ENCODE assay signal across 31 cellular contexts in genomic region chr11:107151579-107151978, GRCh38.
"Had no signal": no experiment of that assay in that cellular context is flagged by ENCODE, and none has a peak within 500 bp of the region (broad histone marks: within the 10 kb centered on the region; RNA-seq: fewer than 3 reads in every experiment).

No MANE protein-coding gene starts in this region.

- H3K9me3 ChIP-seq: adrenal gland, ascending aorta, breast epithelium had no signal

- H3K4me1 ChIP-seq: adrenal gland, ascending aorta, body of pancreas, breast epithelium had no signal

- ATAC-seq: activated naive CD4-positive, alpha-beta T cell treated with anti-CD3 and anti-CD28 coated beads, Interleukin-2, amount 50 U/mL, for 72 hours; activated naive CD8-positive, alpha-beta T cell treated with anti-CD3 and anti-CD28 coated beads, Interleukin-2, amount 50 U/mL, for 24 hours; activated T-cell treated with anti-CD3 and anti-CD28 coated beads, Interleukin-2, amount 50 U/mL, for 4 hours; activated T-cell treated with anti-CD3 and anti-CD28 coated beads, Interleukin-2, amount 50 U/mL, for 72 hours; activated T-helper 17 cell treated with anti-CD3 and anti-CD28 coated beads, Interleukin-2, amount 50 U/mL, for 72 hours; body of pancreas had no signal

- H3K27ac ChIP-seq: adrenal gland, ascending aorta, body of pancreas, brain microvascular endothelial cell, breast epithelium, cardiac muscle cell had no signal

- DNase-seq: activated effector memory CD4-positive, alpha-beta T cell treated with anti-CD3 and anti-CD28 coated beads, Interleukin-2, amount 50 U/mL, for 16 hours; activated effector memory CD4-positive, alpha-beta T cell treated with Interleukin-2 at 50 U/mL for 16 hours; activated gamma-delta T cell; activated gamma-delta T cell treated with Interleukin-2 at 50 U/mL for 16 hours; activated naive CD4-positive, alpha-beta T cell; activated naive CD4-positive, alpha-beta T cell treated with anti-CD3 and anti-CD28 coated beads for 36 hours; activated naive CD4-positive, alpha-beta T cell treated with anti-CD3 and anti-CD28 coated beads, Interleukin-2, amount 10 ng/mL, durations not matched to agents 7 days and 5 days; activated naive CD4-positive, alpha-beta T cell treated with anti-CD3 and anti-CD28 coated beads, Interleukin-2, amount 50 U/mL, for 16 hours; activated naive CD4-positive, alpha-beta T cell treated with Interleukin-2 at 50 U/mL for 16 hours; activated naive CD8-positive, alpha-beta T cell treated with anti-CD3 and anti-CD28 coated beads for 36 hours; activated naive CD8-positive, alpha-beta T cell treated with anti-CD3 and anti-CD28 coated beads, Interleukin-2, amount 10 ng/mL, durations not matched to agents 7 days and 5 days; activated naive CD8-positive, alpha-beta T cell treated with anti-CD3 and anti-CD28 coated beads, Interleukin-2, amount 50 U/mL, for 24 hours; activated T-cell treated with anti-CD3 and anti-CD28 coated beads, Interleukin-2, amount 50 U/mL, for 24 hours; activated T-cell treated with anti-CD3 and anti-CD28 coated beads, Interleukin-2, amount 50 U/mL, for 4 hours; activated T-cell treated with anti-CD3 and anti-CD28 coated beads, Interleukin-2, amount 50 U/mL, for 48 hours; activated T-cell treated with anti-CD3 and anti-CD28 coated beads, Interleukin-2, amount 50 U/mL, for 72 hours; adrenal gland; amniotic stem cell; amygdala; anterior cingulate cortex; aorta; body of pancreas; brain microvascular endothelial cell; caudate nucleus; central memory CD4-positive, alpha-beta T cell; cerebellar nuclear complex had no signal

- H3K4me3 ChIP-seq: adrenal gland, ascending aorta, body of pancreas, breast epithelium, cardiac muscle cell had no signal

- H3K27me3 ChIP-seq: adrenal gland, ascending aorta, body of pancreas, brain microvascular endothelial cell, breast epithelium, cardiac muscle cell had no signal

- H3K36me3 ChIP-seq: adrenal gland, ascending aorta, brain microvascular endothelial cell, breast epithelium, cardiac muscle cell had no signal
